In genomic region chr19:14544977-14545715, GRCh38 we compare ENCODE assay signal across 7 cellular contexts. TPM values are rescaled to one million over a fixed set of nuclear protein-coding genes. Genes with fewer than 3 reads are reported as not detected.
DNase-seq lines count a peak whose midpoint lies in the region; ATAC-seq and TF ChIP-seq lines count a peak whose summit lies in the region.
"Had no signal": no experiment of that assay in that cellular context is flagged by ENCODE, and none has a peak within 500 bp of the region (broad histone marks: within the 10 kb centered on the region; RNA-seq: fewer than 3 reads in every experiment).

No MANE protein-coding gene starts in this region.

- H3K36me3 ChIP-seq in left ventricle myocardium inferior, result peaks cover 17% of the 10 kb centered on the region
- no peaks in the 10 kb centered on the region for H3K36me3 ChIP-seq in vagina
- H3K36me3 ChIP-seq in uterus, result no peaks in the 10 kb centered on the region

- peak; percentile 83 for DNase-seq in Right ventricle myocardium superior
- no peak for DNase-seq in cardiac septum (ENCODE audit: low spot score)
- DNase-seq in left ventricle myocardium inferior, result peak; percentile 79
- no peak for DNase-seq in vagina (ENCODE audit: extremely low spot score in 2 of 2)
- DNase-seq in T-helper 9 cell, result no peak
- DNase-seq in uterus, result no peak

- no peaks in the 10 kb centered on the region for H3K27me3 ChIP-seq in left ventricle myocardium inferior (ENCODE audit: low read depth)
- no peaks in the 10 kb centered on the region for H3K27me3 ChIP-seq in vagina
- H3K27me3 ChIP-seq in uterus, result no peaks in the 10 kb centered on the region

- intact Hi-C loops in Right ventricle myocardium superior (cut with DNase I), result no loop called here
- intact Hi-C loops in cardiac septum (cut with DNase I), result no loop called here
- intact Hi-C loops in left ventricle myocardium inferior (cut with micrococcal nuclease), result no loop called here
- intact Hi-C loops in vagina (cut with DNase I), result no loop called here
- intact Hi-C loops in uterus (cut with DNase I; ENCODE audit: low total_unique reads), result no loop called here

- peak; percentile 89 for ATAC-seq in Right ventricle myocardium superior (ENCODE audit: poor library complexity)

- H3K4me3 ChIP-seq in left ventricle myocardium inferior (no peak overlapping the region), vagina (no peak overlapping the region), uterus (no peak overlapping the region)

- H3K27ac ChIP-seq in left ventricle myocardium inferior (replicated peaks) (peak overlapping the region; percentile 60), vagina (peak overlapping the region; percentile 21), uterus (no peak overlapping the region)

- TF ChIP-seq CTCF in left ventricle myocardium inferior (IDR thresholded peaks at IDR 0.05; ENCODE audit: borderline replicate concordance) (no peak), vagina (IDR thresholded peaks at IDR 0.05) (no peak), uterus (IDR thresholded peaks at IDR 0.05) (no peak)

- H3K9me3 ChIP-seq in left ventricle myocardium inferior (replicated peaks) (no peaks in the 10 kb centered on the region), vagina (no peaks in the 10 kb centered on the region), uterus (no peaks in the 10 kb centered on the region)

- no peak for TF ChIP-seq POLR2A in vagina (IDR thresholded peaks at IDR 0.05)
- TF ChIP-seq POLR2A in uterus (IDR thresholded peaks at IDR 0.05), result no peak

- H3K4me1 ChIP-seq in left ventricle myocardium inferior (peaks cover 41% of the 10 kb centered on the region), vagina (peaks cover 44% of the 10 kb centered on the region), uterus (no peaks in the 10 kb centered on the region)

RNA-seq across cellular contexts. Expression of gene TECR, which starts 15.8 kb away (rescaled TPM):
- total RNA-seq in Right ventricle myocardium superior (73.8 TPM), cardiac septum (62.0 TPM), left ventricle myocardium inferior (69.3 TPM), vagina (110 TPM), uterus (10 to 100 TPM in 3 of 4 donors, 1 to 10 TPM in 1; 4.6 to 68.2 (median 33.9) TPM)

RNA-seq across cellular contexts. Expression of gene NDUFB7, which starts 26.7 kb away (rescaled TPM):
- total RNA-seq in Right ventricle myocardium superior (533 TPM), cardiac septum (382 TPM), left ventricle myocardium inferior (501 TPM), vagina (375 TPM), uterus (100 to 1,000 TPM; 119 to 543 (median 221) TPM)

RNA-seq across cellular contexts. Expression of gene DNAJB1, which starts 26.9 kb away (rescaled TPM):
- total RNA-seq in Right ventricle myocardium superior (43.0 TPM), cardiac septum (61.6 TPM), left ventricle myocardium inferior (48.7 TPM), vagina (164 TPM), uterus (10 to 100 TPM; 10.2 to 66.9 (median 40.6) TPM)

RNA-seq across cellular contexts. Expression of gene CLEC17A, which starts 37.7 kb away (rescaled TPM):
- total RNA-seq in Right ventricle myocardium superior (not detected), cardiac septum (not detected), left ventricle myocardium inferior (not detected), vagina (not detected), uterus (under 1 TPM in 1 of 4 donors, not detected in 3; 0.55 TPM)
- total RNA-seq: T-helper 1 cell treated with Interleukin-12 subunit alpha and Interleukin-12 subunit beta and Interleukin-4 antibody, amounts not matched to agents 30 ng/mL and 1 ng/mL, for 36 hours had no signal

RNA-seq across cellular contexts. Expression of gene GIPC1, which starts 49.2 kb away (rescaled TPM):
- 48.9 TPM for total RNA-seq in Right ventricle myocardium superior
- total RNA-seq in cardiac septum, result 49.5 TPM
- total RNA-seq in left ventricle myocardium inferior, result 45.5 TPM
- total RNA-seq in vagina, result 81.0 TPM
- total RNA-seq in uterus, result 10 to 100 TPM; 14.1 to 70.0 (median 36.3) TPM

Comparison
In these comparisons a context has a peak if more than half of its experiments do, and no peak if none do; other contexts are left out.
1. DNase-seq: peak in Right ventricle myocardium superior (single experiment) and left ventricle myocardium inferior (single experiment); none in cardiac septum (single experiment), vagina (0 of 2), T-helper 9 cell (single experiment) and uterus (0 of 2).
2. H3K27ac ChIP-seq: peak in left ventricle myocardium inferior (single experiment) and vagina (single experiment); none in uterus (0 of 2).